16 cellular contexts compared by ENCODE assay signal in genomic region chr12:55696141-55696540, GRCh38. TPM values are rescaled to one million over a fixed set of nuclear protein-coding genes. Genes with fewer than 3 reads are reported as not detected.
DNase-seq lines count a peak whose midpoint lies in the region; ATAC-seq and TF ChIP-seq lines count a peak whose summit lies in the region.
"Had no signal": no experiment of that assay in that cellular context is flagged by ENCODE, and none has a peak within 500 bp of the region (broad histone marks: within the 10 kb centered on the region; RNA-seq: fewer than 3 reads in every experiment).

No MANE protein-coding gene starts in this region.

- H2AFZ ChIP-seq in PC-3 (ENCODE audit: low read length): no peak overlapping the region

- intact Hi-C loops in right lobe of liver (cut with DNase I) (no loop called here), posterior vena cava (cut with DNase I) (no loop called here), PC-3 (cut with micrococcal nuclease) (no loop called here)

- H3K4me3 ChIP-seq in right lobe of liver (no peak overlapping the region), subcutaneous abdominal adipose tissue (ENCODE audit: low read depth in 1 of 5, low read length in 5 of 5) (no peak overlapping the region), PC-3 (ENCODE audit: low read length) (no peak overlapping the region)

- no peaks in the 10 kb centered on the region for H3K9me2 ChIP-seq in PC-3 (replicated peaks; ENCODE audit: low read length)

- no peaks in the 10 kb centered on the region for H4K20me1 ChIP-seq in PC-3 (ENCODE audit: low read length)

- no peak for TF ChIP-seq POLR2A in right lobe of liver (IDR thresholded peaks at IDR 0.05)

- WGBS in right lobe of liver (ENCODE audit: insufficient coverage, low coverage, low lambda C conversion rate, missing lambda C conversion rate): 60% methylated on average over 3 of the region's 6 CpGs

- CTCF ChIA-PET in PC-3 (lab: Charles Lee): no interaction called here

- H3K4me2 ChIP-seq in PC-3 (ENCODE audit: low read length): no peak overlapping the region

- H3K9ac ChIP-seq in subcutaneous abdominal adipose tissue (ENCODE audit: low read length in 5 of 5) (no peak overlapping the region), PC-3 (ENCODE audit: low read length) (no peak overlapping the region)

- no peaks in the 10 kb centered on the region for H3K9me3 ChIP-seq in right lobe of liver
- no peaks in the 10 kb centered on the region for H3K9me3 ChIP-seq in subcutaneous abdominal adipose tissue (ENCODE audit: control insufficient read depth in 5 of 5, low read length in 5 of 5)
- H3K9me3 ChIP-seq in PC-3 (ENCODE audit: low read length): no peaks in the 10 kb centered on the region

- H3K79me2 ChIP-seq in PC-3 (ENCODE audit: low read length): no peaks in the 10 kb centered on the region

- H3K27ac ChIP-seq in right lobe of liver: no peak overlapping the region
- H3K27ac ChIP-seq in subcutaneous abdominal adipose tissue (ENCODE audit: low read depth, low read length): peak overlapping the region; percentile 5
- H3K27ac ChIP-seq in PC-3 (ENCODE audit: low read length): no peak overlapping the region
- H3K27ac ChIP-seq: 22Rv1 had no signal

- no peak for ATAC-seq in activated CD4-positive, CD25-positive, alpha-beta regulatory T cell treated with anti-CD3 and anti-CD28 coated beads, Interleukin-2, amount 50 U/mL, for 24 hours
- ATAC-seq in right lobe of liver (no peak), HG02840 (IDR thresholded peaks at IDR 0.05; ENCODE audit: low FRiP score, unreplicated experiment) (no peak), HG03520 (IDR thresholded peaks at IDR 0.05; ENCODE audit: unreplicated experiment) (no peak), PC-3 (no peak)
- ATAC-seq: CD8-positive, alpha-beta T cell had no signal

- DNase-seq in activated CD4-positive, CD25-positive, alpha-beta regulatory T cell treated with anti-CD3 and anti-CD28 coated beads, Interleukin-2, amount 50 U/mL, for 72 hours: peak; percentile 19
- DNase-seq in right lobe of liver (peak in 2 of 3 donors; percentile 3 to 35), posterior vena cava (ENCODE audit: low spot score) (peak; percentile 62), PC-3 (no peak)
- DNase-seq: CD8-positive, alpha-beta T cell; COR-L47; DMS153; DMS79 treated with DMSO at 0.1 percent for 48 hours; EL; GOT3; H9 had no signal

- H3K36me3 ChIP-seq in right lobe of liver (no peaks in the 10 kb centered on the region), subcutaneous abdominal adipose tissue (ENCODE audit: control insufficient read depth in 5 of 5, insufficient read depth in 5 of 5, low read length in 5 of 5) (peaks cover 2 to 99% (median 89%) of the 10 kb centered on the region in 5 donors), PC-3 (ENCODE audit: low read depth, low read length) (no peaks in the 10 kb centered on the region)

- no peak for TF ChIP-seq CTCF in right lobe of liver (IDR thresholded peaks at IDR 0.05)
- no peak for TF ChIP-seq CTCF in PC-3 (conservative IDR thresholded peaks at IDR 0.05; ENCODE audit: low read depth, low read length)

- POLR2A ChIA-PET in PC-3 (lab: Charles Lee; ENCODE audit: unreplicated experiment): no interaction called here

- H3F3A ChIP-seq in PC-3 (ENCODE audit: low read length, unreplicated experiment): no peaks in the 10 kb centered on the region

- H3K4me1 ChIP-seq in right lobe of liver (no peaks in the 10 kb centered on the region), subcutaneous abdominal adipose tissue (ENCODE audit: control insufficient read depth in 5 of 5, insufficient read depth in 5 of 5, low read length in 5 of 5) (peaks cover 3 to 17% (median 13%) of the 10 kb centered on the region in 5 donors), PC-3 (ENCODE audit: insufficient read depth, low read length) (no peaks in the 10 kb centered on the region)

- H3K27me3 ChIP-seq in right lobe of liver (no peaks in the 10 kb centered on the region), subcutaneous abdominal adipose tissue (ENCODE audit: control insufficient read depth in 5 of 5, insufficient read depth in 4 of 5, low read length in 5 of 5) (no peaks in the 10 kb centered on the region), PC-3 (ENCODE audit: low read length) (no peaks in the 10 kb centered on the region)

- BruUV-seq in PC-3 (replicated peaks; lab: Mats Ljungman, UMichigan): no TSS peak

RNA-seq across cellular contexts. Expression of gene ITGA7, which starts 11.6 kb away (rescaled TPM):
- 10 to 100 TPM in 3 of 6 experiments, 1 to 10 TPM in 3; 3.1 to 20.1 (median 8.3) TPM for total RNA-seq in right lobe of liver
- 100 to 1,000 TPM; 497 to 570 TPM for total RNA-seq in posterior vena cava
- 4.4 and 9.7 TPM in 2 replicates for total RNA-seq in PC-3 (2014; rRNA removed)

RNA-seq across cellular contexts. Expression of gene BLOC1S1, which starts 19.7 kb away (rescaled TPM):
- total RNA-seq in right lobe of liver: 100 to 1,000 TPM in 3 of 6 experiments, 10 to 100 TPM in 3; 81.8 to 175 (median 99.0) TPM
- 100 to 1,000 TPM; 115 to 118 TPM for total RNA-seq in posterior vena cava
- total RNA-seq in PC-3 (2014; rRNA removed): 63.5 and 90.8 TPM in 2 replicates

RNA-seq across cellular contexts. Expression of gene RDH5, which starts 24.1 kb away (rescaled TPM):
- total RNA-seq in right lobe of liver: 10 to 100 TPM; 26.3 to 52.5 (median 43.0) TPM
- total RNA-seq in posterior vena cava: 10 to 100 TPM; 19.2 to 39.7 TPM
- 4.6 and 5.1 TPM in 2 replicates for total RNA-seq in PC-3 (2014; rRNA removed)

RNA-seq across cellular contexts. Expression of gene CD63, which starts 32.7 kb away (rescaled TPM):
- 100 to 1,000 TPM; 213 to 556 (median 317) TPM for total RNA-seq in right lobe of liver
- 1,000 to 10,000 TPM; 1,385 to 1,570 TPM for total RNA-seq in posterior vena cava
- total RNA-seq in PC-3 (2014; rRNA removed): 784 and 869 TPM in 2 replicates

RNA-seq across cellular contexts. Expression of gene GDF11, which starts 46.8 kb away (rescaled TPM):
- total RNA-seq in right lobe of liver (under 1 TPM; 0.25 to 0.95 (median 0.54) TPM), posterior vena cava (10 to 100 TPM in 1 of 2 donors, 1 to 10 TPM in 1; 8.4 to 11.0 TPM), PC-3 (2014; rRNA removed) (7.1 and 17.4 TPM in 2 replicates)

Comparison
In these comparisons a context has a peak if more than half of its experiments do, and no peak if none do; other contexts are left out.
1. RNA of gene ITGA7, which starts 11.6 kb away (total RNA-seq): 497 to 570 TPM in posterior vena cava; 3.1 to 20.1 TPM in right lobe of liver and 4.4 to 9.7 TPM in PC-3; every median in the first group is over 10 times any median in the second.